In genomic region chr2:37795938-37796337, GRCh38 we compare ENCODE assay signal across 13 cellular contexts.
DNase-seq lines count a peak whose midpoint lies in the region; TF ChIP-seq lines count a peak whose summit lies in the region.
"Had no signal": no experiment of that assay in that cellular context is flagged by ENCODE, and none has a peak within 500 bp of the region (broad histone marks: within the 10 kb centered on the region; RNA-seq: fewer than 3 reads in every experiment).

No MANE protein-coding gene starts in this region.

- no peaks in the 10 kb centered on the region for H3K9me3 ChIP-seq in AG04450 (ENCODE audit: control insufficient read depth, insufficient read depth, low read length)
- no peaks in the 10 kb centered on the region for H3K9me3 ChIP-seq in mammary epithelial cell (replicated peaks; ENCODE audit: insufficient read depth, low read length)
- no peaks in the 10 kb centered on the region for H3K9me3 ChIP-seq in Karpas-422 (ENCODE audit: low read length)
- H3K9me3 ChIP-seq: tibial nerve had no signal

- peak overlapping the region; percentile 80 for H3K27ac ChIP-seq in AG04450 (ENCODE audit: low read depth, low read length)
- H3K27ac ChIP-seq in mammary epithelial cell (ENCODE audit: insufficient read depth, low read depth, low read length) = peak overlapping the region; percentile 30
- no peak overlapping the region for H3K27ac ChIP-seq in Karpas-422 (ENCODE audit: low read length)
- H3K27ac ChIP-seq: tibial nerve had no signal

- no TSS peak for BruUV-seq in mammary epithelial cell (replicated peaks; lab: Mats Ljungman, UMichigan)

- H3K9ac ChIP-seq in mammary epithelial cell (ENCODE audit: insufficient read depth, low read length) (peak overlapping the region; percentile 14), Karpas-422 (ENCODE audit: low read length) (no peak overlapping the region)

- TF ChIP-seq CTCF in AG04450 (IDR thresholded peaks at IDR 0.05; ENCODE audit: low read depth, low read length) (no peak), mammary epithelial cell (conservative IDR thresholded peaks at IDR 0.05 in 1 of 2, IDR thresholded peaks at IDR 0.05 in 1 of 2; ENCODE audit: extremely low read depth in 1 of 2, insufficient read depth in 1 of 2, low read depth in 1 of 2, low read length in 2 of 2) (no peak), mesothelial cell of epicardium (IDR thresholded peaks at IDR 0.05; ENCODE audit: unreplicated experiment) (no peak)

- intact Hi-C loops in mammary epithelial cell (cut with micrococcal nuclease) = no loop called here

- H3K27me3 Mint-ChIP-seq in mesothelial cell of epicardium (ENCODE audit: low read depth) = no peaks in the 10 kb centered on the region
- H3K27me3 Mint-ChIP-seq: T-cell had no signal

- H3K79me2 ChIP-seq in mammary epithelial cell (ENCODE audit: insufficient read depth, low read length) (no peaks in the 10 kb centered on the region), Karpas-422 (ENCODE audit: low read length) (no peaks in the 10 kb centered on the region)

- 0% methylated on average over 2 of the region's 2 CpGs for WGBS in mammary epithelial cell (ENCODE audit: low coverage, missing lambda C conversion rate)

- H3K36me3 Mint-ChIP-seq in mesothelial cell of epicardium = no peaks in the 10 kb centered on the region
- H3K36me3 Mint-ChIP-seq: T-cell had no signal

- H3K27me3 ChIP-seq in AG04450 (ENCODE audit: control insufficient read depth, insufficient read depth, low read length) (no peaks in the 10 kb centered on the region), mammary epithelial cell (ENCODE audit: insufficient read depth, low read length) (no peaks in the 10 kb centered on the region), Karpas-422 (ENCODE audit: low read length) (no peaks in the 10 kb centered on the region)
- H3K27me3 ChIP-seq: tibial nerve had no signal

- in situ Hi-C loops in mammary epithelial cell (cut with MboI; ENCODE audit: low sequenced_read_pairs in 2 of 2) = no loop called here

- H3K4me3 Mint-ChIP-seq in mesothelial cell of epicardium = no peak overlapping the region
- H3K4me3 Mint-ChIP-seq: B cell, T-cell had no signal

- dilution Hi-C loops in mammary epithelial cell (cut with HindIII; ENCODE audit: low sequenced_read_pairs) = loop anchor here (5.0 kb wide), 1 partner anchor 51 kb away; no protein-coding TSS in a partner anchor

- H3K4me2 ChIP-seq in mammary epithelial cell (ENCODE audit: insufficient read depth, low read depth, low read length) (peak overlapping the region; percentile 25), Karpas-422 (ENCODE audit: low read depth, low read length, poor library complexity, severe bottlenecking) (no peak overlapping the region)

- peaks cover 10% of the 10 kb centered on the region for H3K9me3 Mint-ChIP-seq in mesothelial cell of epicardium
- H3K9me3 Mint-ChIP-seq: T-cell had no signal

- CTCF ChIA-PET in AG04450 (lab: Charles Lee) = interaction anchor here (1.4 kb wide), 1 partner anchor 37 kb away, joined by 4 read pairs; no protein-coding TSS in a partner anchor
- CTCF ChIA-PET in mammary epithelial cell (lab: Charles Lee; ENCODE audit: low non-redundant PET) = no interaction called here

- H3K4me1 Mint-ChIP-seq in mesothelial cell of epicardium = peaks cover 73% of the 10 kb centered on the region

- DNase-seq in AG04450 (ENCODE audit: low read depth, low spot score) (peak; percentile 73), HT-29 (ENCODE audit: low spot score) (peak; percentile 31), mammary epithelial cell (peak; percentile 84), mesothelial cell of epicardium (ENCODE audit: low spot score in 2 of 2, unreplicated experiment in 2 of 2) (no peak), dermis blood vessel endothelial cell (no peak), Karpas-422 (no peak), COR-L47 (lab: John Stamatoyannopoulos, UW) (no peak), SK-N-DZ (ENCODE audit: low spot score) (no peak)
- DNase-seq: activated CD4-positive, alpha-beta T cell treated with anti-CD3 and anti-CD28 coated beads for 4 hours; NCI-H1930; T-cell had no signal

- 0 out of 2 replicates have a peak, but pooled peaks cover 4% of the 10 kb centered on the region for H3K9me2 ChIP-seq in Karpas-422 (replicated peaks; ENCODE audit: insufficient read depth, low read length)

- H4K20me1 ChIP-seq in mammary epithelial cell (ENCODE audit: insufficient read depth, low read length) = no peaks in the 10 kb centered on the region
- H4K20me1 ChIP-seq in Karpas-422 (ENCODE audit: insufficient read depth, low read depth, low read length) = no peaks in the 10 kb centered on the region

- H2AFZ ChIP-seq in mammary epithelial cell (ENCODE audit: low read depth, low read length) (no peak overlapping the region), Karpas-422 (ENCODE audit: low read length) (no peak overlapping the region)

- H3K36me3 ChIP-seq in mammary epithelial cell (ENCODE audit: insufficient read depth, low read length) = no peaks in the 10 kb centered on the region
- no peaks in the 10 kb centered on the region for H3K36me3 ChIP-seq in Karpas-422 (ENCODE audit: insufficient read depth, low read length)
- H3K36me3 ChIP-seq: tibial nerve had no signal

- peak overlapping the region; percentile 90 for H3K27ac Mint-ChIP-seq in mesothelial cell of epicardium
- H3K27ac Mint-ChIP-seq: B cell, T-cell had no signal

- peaks cover 25% of the 10 kb centered on the region for H3K4me1 ChIP-seq in mammary epithelial cell (ENCODE audit: insufficient read depth, low read length)
- no peaks in the 10 kb centered on the region for H3K4me1 ChIP-seq in Karpas-422 (ENCODE audit: low read length)

- POLR2A ChIA-PET in AG04450 (lab: Yijun Ruan, JAX) = interaction anchor here (0.5 to 1.9 kb wide), 3 partner anchors 19 to 84 kb away, joined by 3 to 6 read pairs (median 6); no protein-coding TSS in a partner anchor

- H3K4me3 ChIP-seq in AG04450 (ENCODE audit: low read depth, low read length) = no peak overlapping the region
- H3K4me3 ChIP-seq in mammary epithelial cell (replicated peaks in 1 of 3; ENCODE audit: insufficient read depth in 1 of 3, low read depth in 2 of 3, low read length in 3 of 3) = no peak overlapping the region
- H3K4me3 ChIP-seq in Karpas-422 (ENCODE audit: low read length) = no peak overlapping the region
- H3K4me3 ChIP-seq: tibial nerve had no signal

Comparison
In these comparisons a context has a peak if more than half of its experiments do, and no peak if none do; other contexts are left out.
1. DNase-seq: peak in AG04450 (single experiment), HT-29 (single experiment) and mammary epithelial cell (single experiment); none in mesothelial cell of epicardium (0 of 2), dermis blood vessel endothelial cell (single experiment), Karpas-422 (single experiment), COR-L47 (single experiment) and SK-N-DZ (single experiment).